ENCODE assay signal across 2 cellular contexts in genomic region chrX:9373789-9374188, GRCh38.
TF ChIP-seq lines count a peak whose summit lies in the region.

No MANE protein-coding gene starts in this region.

TF ChIP-seq in A549, 52 proteins besides CTCF, POLR2A, EP300 and RAD21:
- no peak for TF ChIP-seq MAZ (IDR thresholded peaks at IDR 0.05; ENCODE audit: borderline replicate concordance, low read depth, low read length)
- TF ChIP-seq PBX3 (IDR thresholded peaks at IDR 0.05): no peak
- TF ChIP-seq CHD4 (IDR thresholded peaks at IDR 0.05; ENCODE audit: borderline replicate concordance): no peak
- no peak for TF ChIP-seq CHD2 (IDR thresholded peaks at IDR 0.05; ENCODE audit: low read length, partially characterized antibody)
- TF ChIP-seq POLR2AphosphoS2 (conservative IDR thresholded peaks at IDR 0.05; ENCODE audit: low read length): no peak
- no peak for TF ChIP-seq ZC3H11A (IDR thresholded peaks at IDR 0.05)
- no peak for TF ChIP-seq HEYL (CRISPR knock-in tag; IDR thresholded peaks at IDR 0.05)
- no peak for TF ChIP-seq NFE2L2 (conservative IDR thresholded peaks at IDR 0.05; ENCODE audit: low read length)
- no peak for TF ChIP-seq ESRRA (IDR thresholded peaks at IDR 0.05; ENCODE audit: borderline replicate concordance, low read length)
- no peak for TF ChIP-seq MAFK (IDR thresholded peaks at IDR 0.05; ENCODE audit: partially characterized antibody)
- no peak for TF ChIP-seq FOXS1 (CRISPR knock-in tag; IDR thresholded peaks at IDR 0.05)
- no peak for TF ChIP-seq EHMT2 (IDR thresholded peaks at IDR 0.05; ENCODE audit: low read depth)
- TF ChIP-seq CEBPB (IDR thresholded peaks at IDR 0.05): no peak
- TF ChIP-seq RCOR1 (IDR thresholded peaks at IDR 0.05; ENCODE audit: low read depth, low read length): no peak

TF ChIP-seq in IMR-90, 13 proteins besides CTCF, POLR2A, EP300 and RAD21:
- TF ChIP-seq CEBPB (IDR thresholded peaks at IDR 0.05; ENCODE audit: low read depth, low read length): no peak
- TF ChIP-seq MAFK (IDR thresholded peaks at IDR 0.05; ENCODE audit: low read depth, low read length): no peak
- no peak for TF ChIP-seq MAZ (IDR thresholded peaks at IDR 0.05; ENCODE audit: borderline replicate concordance, low read depth, low read length)
- TF ChIP-seq RFX5 (IDR thresholded peaks at IDR 0.05; ENCODE audit: low read depth, low read length): no peak
- TF ChIP-seq USF2 (IDR thresholded peaks at IDR 0.05; ENCODE audit: low read depth, low read length): no peak
- TF ChIP-seq MXI1 (IDR thresholded peaks at IDR 0.05; ENCODE audit: borderline replicate concordance, low read depth, low read length): no peak
- TF ChIP-seq NFE2L2 (IDR thresholded peaks at IDR 0.05; ENCODE audit: low read depth, low read length): no peak
- no peak for TF ChIP-seq FOS (IDR thresholded peaks at IDR 0.05; ENCODE audit: low read depth, low read length)
- no peak for TF ChIP-seq SMC3 (IDR thresholded peaks at IDR 0.05; ENCODE audit: low read depth, low read length)
- TF ChIP-seq CHD1 (IDR thresholded peaks at IDR 0.05; ENCODE audit: low read depth, low read length): no peak
- TF ChIP-seq BHLHE40 (IDR thresholded peaks at IDR 0.05; ENCODE audit: low read depth, low read length): no peak
- TF ChIP-seq, protein P1, sequence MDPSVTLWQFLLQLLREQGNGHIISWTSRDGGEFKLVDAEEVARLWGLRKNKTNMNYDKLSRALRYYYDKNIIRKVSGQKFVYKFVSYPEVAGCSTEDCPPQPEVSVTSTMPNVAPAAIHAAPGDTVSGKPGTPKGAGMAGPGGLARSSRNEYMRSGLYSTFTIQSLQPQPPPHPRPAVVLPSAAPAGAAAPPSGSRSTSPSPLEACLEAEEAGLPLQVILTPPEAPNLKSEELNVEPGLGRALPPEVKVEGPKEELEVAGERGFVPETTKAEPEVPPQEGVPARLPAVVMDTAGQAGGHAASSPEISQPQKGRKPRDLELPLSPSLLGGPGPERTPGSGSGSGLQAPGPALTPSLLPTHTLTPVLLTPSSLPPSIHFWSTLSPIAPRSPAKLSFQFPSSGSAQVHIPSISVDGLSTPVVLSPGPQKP (IDR thresholded peaks at IDR 0.05; ENCODE audit: borderline replicate concordance, low read depth, low read length): no peak
- TF ChIP-seq RCOR1 (IDR thresholded peaks at IDR 0.05; ENCODE audit: insufficient replicate concordance, low read length): no peak
